ENCODE assay signal across 18 cellular contexts in genomic region chr20:38766071-38766470, GRCh38. TPM values are rescaled to one million over a fixed set of nuclear protein-coding genes. Genes with fewer than 3 reads are reported as not detected.
"Had no signal": no experiment of that assay in that cellular context is flagged by ENCODE, and none has a peak within 500 bp of the region (broad histone marks: within the 10 kb centered on the region; RNA-seq: fewer than 3 reads in every experiment).

No MANE protein-coding gene starts in this region.

- DNase-seq: activated CD4-positive, alpha-beta T cell treated with anti-CD3 and anti-CD28 coated beads for 4 hours; activated CD8-positive, alpha-beta memory T cell treated with anti-CD3 and anti-CD28 coated beads, Interleukin-2, amount 50 U/mL, for 48 hours; activated CD8-positive, alpha-beta T cell treated with anti-CD3 and anti-CD28 coated beads for 36 hours; activated naive CD4-positive, alpha-beta T cell treated with anti-CD3 and anti-CD28 coated beads, Interleukin-2, amount 10 ng/mL, durations not matched to agents 7 days and 5 days; amygdala; cortex of kidney; effector memory CD4-positive, alpha-beta T cell; hypothalamus; left colon; naive thymus-derived CD4-positive, alpha-beta T cell; retina; stomach; T-cell; transverse colon; WERI-Rb-1 had no signal

- H3K27ac Mint-ChIP-seq: activated CD8-positive, alpha-beta T cell treated with anti-CD3 and anti-CD28 coated beads for 36 hours; T-cell had no signal

- H3K4me3 ChIP-seq: skin epidermis, stomach, transverse colon had no signal

- H3K9me3 ChIP-seq: stomach, transverse colon had no signal

- ATAC-seq: activated CD8-positive, alpha-beta T cell treated with anti-CD3 and anti-CD28 coated beads for 36 hours; left colon; naive thymus-derived CD4-positive, alpha-beta T cell; T-cell had no signal

- H3K27ac ChIP-seq: skin epidermis, stomach, transverse colon, WERI-Rb-1 had no signal

- H3K4me3 Mint-ChIP-seq: activated CD8-positive, alpha-beta T cell treated with anti-CD3 and anti-CD28 coated beads for 36 hours; activated naive CD4-positive, alpha-beta T cell treated with anti-CD3 and anti-CD28 coated beads, Interleukin-2, amount 10 ng/mL, durations not matched to agents 7 days and 5 days; naive thymus-derived CD4-positive, alpha-beta T cell; T-cell had no signal

- H3K27me3 ChIP-seq: stomach, transverse colon had no signal

- H3K4me1 ChIP-seq: transverse colon had no signal

- H3K9me3 Mint-ChIP-seq: activated CD8-positive, alpha-beta T cell treated with anti-CD3 and anti-CD28 coated beads for 36 hours; activated naive CD4-positive, alpha-beta T cell treated with anti-CD3 and anti-CD28 coated beads, Interleukin-2, amount 10 ng/mL, durations not matched to agents 7 days and 5 days; T-cell had no signal

- H3K27me3 Mint-ChIP-seq: activated CD8-positive, alpha-beta T cell treated with anti-CD3 and anti-CD28 coated beads for 36 hours; activated naive CD4-positive, alpha-beta T cell treated with anti-CD3 and anti-CD28 coated beads, Interleukin-2, amount 10 ng/mL, durations not matched to agents 7 days and 5 days; naive thymus-derived CD4-positive, alpha-beta T cell; T-cell had no signal

RNA-seq across cellular contexts. Expression of gene SLC32A1, which starts 41.8 kb away (rescaled TPM):
- total RNA-seq: activated CD8-positive, alpha-beta T cell treated with anti-CD3 and anti-CD28 coated beads for 36 hours; glomerular endothelial cell; lung microvascular endothelial cell; stomach; T-cell; transverse colon had no signal
